ENCODE assay signal across 14 cellular contexts in the genomic region with DNA sequence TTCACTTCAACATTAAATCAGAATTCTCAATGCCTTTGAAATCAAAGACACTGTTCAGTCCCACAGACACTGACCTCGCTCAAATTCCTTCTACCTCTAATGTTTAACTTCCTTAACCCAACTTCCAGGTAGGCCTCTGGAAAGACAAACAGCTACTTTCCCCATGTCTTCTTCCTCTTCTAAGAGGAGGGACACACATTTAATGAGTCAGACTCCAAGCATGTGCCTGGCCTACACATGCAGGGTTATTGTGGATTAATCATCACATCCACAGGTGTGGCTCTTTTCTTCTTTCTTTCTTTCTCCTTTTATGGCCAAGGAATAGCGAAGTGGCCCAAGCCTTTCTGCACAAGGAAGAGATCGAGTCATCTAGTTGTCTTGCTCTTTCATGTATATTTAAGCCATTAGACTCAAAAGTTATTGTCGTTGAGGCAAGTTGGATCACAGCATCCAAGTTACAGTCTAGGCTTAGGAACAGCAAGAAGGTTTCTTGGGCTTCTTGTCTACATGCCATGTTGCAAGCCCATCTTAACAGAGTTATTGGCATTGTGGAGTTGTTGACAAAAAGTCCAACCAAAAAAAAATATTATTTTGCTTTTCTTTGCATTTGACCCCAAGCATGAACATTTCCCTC.
A peak's percentile ranks its signal among the peaks of the same experiment; 100 is the strongest.
DNase-seq lines count a peak whose midpoint lies in the region; ATAC-seq and TF ChIP-seq lines count a peak whose summit lies in the region.
"Had no signal": no experiment of that assay in that cellular context is flagged by ENCODE, and none has a peak within 500 bp of the region (broad histone marks: within the 10 kb centered on the region; RNA-seq: fewer than 3 reads in every experiment).

No MANE protein-coding gene starts in this region.

- no peak for TF ChIP-seq CTCF in transverse colon (IDR thresholded peaks at IDR 0.05)

- H3K4me1 ChIP-seq in SJSA1 (replicated peaks) (peaks cover 12% of the 10 kb centered on the region), transverse colon (peaks cover 0 to 7% (median 0%) of the 10 kb centered on the region in 4 donors)
- H3K4me1 ChIP-seq: left ventricle myocardium inferior had no signal

- TF ChIP-seq POLR2A in transverse colon (IDR thresholded peaks at IDR 0.05), result no peak

- TF ChIP-seq EP300 in transverse colon (IDR thresholded peaks at IDR 0.05; ENCODE audit: low read depth), result no peak

- H3K9me3 ChIP-seq in SJSA1 (replicated peaks) (no peaks in the 10 kb centered on the region), transverse colon (no peaks in the 10 kb centered on the region), MG63 (no peaks in the 10 kb centered on the region)
- H3K9me3 ChIP-seq: left ventricle myocardium inferior, thoracic aorta had no signal

- peak; percentile 15 for DNase-seq in DMS53 (lab: John Stamatoyannopoulos, UW)
- DNase-seq in DMS53 treated with DMSO at 0.1 percent for 48 hours (lab: John Stamatoyannopoulos, UW; ENCODE audit: unreplicated experiment), result no peak
- DNase-seq in SJSA1 (ENCODE audit: low read depth in 1 of 2, low spot score in 2 of 2), result peak; percentile 43 to 56
- peak; percentile 60 for DNase-seq in iris pigment epithelial cell (ENCODE audit: low read depth)
- peak; percentile 17 for DNase-seq in transverse colon
- no peak for DNase-seq in MG63
- DNase-seq: activated CD4-positive, alpha-beta T cell treated with anti-CD3 and anti-CD28 coated beads, Interleukin-2, amount 10 ng/mL, durations not matched to agents 7 days and 5 days; amygdala; left ventricle myocardium inferior; NCI-H345 had no signal

- H3K4me3 ChIP-seq in SJSA1, result no peak overlapping the region
- H3K4me3 ChIP-seq in transverse colon, result no peak overlapping the region
- no peak overlapping the region for H3K4me3 ChIP-seq in MG63
- H3K4me3 ChIP-seq: left ventricle myocardium inferior, thoracic aorta had no signal

- ATAC-seq in HG03159 (IDR thresholded peaks at IDR 0.05; ENCODE audit: unreplicated experiment) (no peak), GM21576 (IDR thresholded peaks at IDR 0.05; ENCODE audit: unreplicated experiment) (no peak)

- in situ Hi-C loops in transverse colon (cut with MboI; ENCODE audit: low pct_ligation_motif_present in 1 of 4, low pct_unique_long_range_greater_than_20kb in 1 of 4, low sequenced_read_pairs in 3 of 4), result no loop called here

- peak overlapping the region; percentile 40 for H3K27ac ChIP-seq in SJSA1
- peak overlapping the region in 1 of 4 donors; percentile 48 for H3K27ac ChIP-seq in transverse colon
- H3K27ac ChIP-seq: 22Rv1, left ventricle myocardium inferior, thoracic aorta had no signal

- intact Hi-C loops in transverse colon (cut with DNase I; ENCODE audit: low total_unique reads), result no loop called here

- 59 to 64% methylated on average over 3 to 4 of the region's 4 CpGs for WGBS in transverse colon (ENCODE audit: low coverage in 1 of 2), 2 donors

- H3K27me3 ChIP-seq in SJSA1 (replicated peaks), result no peaks in the 10 kb centered on the region
- no peaks in the 10 kb centered on the region for H3K27me3 ChIP-seq in transverse colon
- no peaks in the 10 kb centered on the region for H3K27me3 ChIP-seq in MG63

- H3K36me3 ChIP-seq in SJSA1 (no peaks in the 10 kb centered on the region), transverse colon (no peaks in the 10 kb centered on the region), MG63 (no peaks in the 10 kb centered on the region)
- H3K36me3 ChIP-seq: left ventricle myocardium inferior, thoracic aorta had no signal

Comparison
In these comparisons a context has a peak if more than half of its experiments do, and no peak if none do; other contexts are left out.
1. DNase-seq: peak in DMS53 (single experiment), SJSA1 (2 of 2), iris pigment epithelial cell (single experiment) and transverse colon (single experiment); none in DMS53 treated with DMSO at 0.1 percent for 48 hours (single experiment) and MG63 (single experiment).